Comparison of ENCODE assay signal across 9 cellular contexts in the genomic region with DNA sequence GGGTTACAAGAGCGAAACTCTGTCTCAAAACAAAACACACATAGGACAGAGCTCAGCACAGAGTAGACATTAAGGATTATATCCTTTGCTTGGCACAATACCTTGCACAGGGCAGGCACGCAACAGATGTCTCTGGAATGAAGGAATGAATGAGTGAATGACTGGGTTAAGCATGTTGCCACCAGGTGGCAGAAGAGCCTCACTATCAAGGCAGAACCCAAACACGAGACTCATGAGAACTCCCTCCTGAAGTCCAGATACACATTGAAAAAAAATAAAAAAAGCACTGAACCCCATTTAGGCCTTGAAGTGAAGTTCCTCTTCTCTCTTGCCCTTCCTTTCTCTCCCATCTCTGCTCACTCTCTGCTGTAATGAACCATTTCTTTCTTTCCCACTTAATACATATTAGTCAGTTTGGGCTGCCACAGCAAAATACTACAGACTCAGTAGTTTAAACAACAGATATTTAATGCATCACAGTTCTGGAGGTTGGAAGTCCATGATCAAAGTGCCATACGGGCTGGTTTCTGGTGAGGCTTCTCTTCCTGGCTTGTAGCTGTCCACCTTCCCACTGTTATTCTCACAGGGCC. TPM values are rescaled to one million over a fixed set of nuclear protein-coding genes. Genes with fewer than 3 reads are reported as not detected.
DNase-seq lines count a peak whose midpoint lies in the region; ATAC-seq and TF ChIP-seq lines count a peak whose summit lies in the region.
"Had no signal": no experiment of that assay in that cellular context is flagged by ENCODE, and none has a peak within 500 bp of the region (broad histone marks: within the 10 kb centered on the region; RNA-seq: fewer than 3 reads in every experiment).

No MANE protein-coding gene starts in this region.

- H3K9me3 ChIP-seq in osteoblast (ENCODE audit: low read depth, low read length), result no peaks in the 10 kb centered on the region
- H3K9me3 ChIP-seq in tibial nerve, result peaks cover 0 to 4% (median 0%) of the 10 kb centered on the region in 4 donors

- no peaks in the 10 kb centered on the region for H3K9me3 Mint-ChIP-seq in activated T-helper 1 cell treated with anti-CD3 and anti-CD28 coated beads, Interleukin-12 subunit alpha, Interleukin-12 subunit beta, Interleukin-2, Interleukin-4 antibody, amounts not matched to agents 30 ng/mL and 10 ng/mL and 1 ng/mL, durations not matched to agents 14 hours and 24 hours and 36 hours

- DNase-seq in D341Med (ENCODE audit: low spot score) (peak; percentile 71), RKO (ENCODE audit: low spot score) (peak; percentile 84), foreskin keratinocyte (peak; percentile 30 to 59), osteoblast (ENCODE audit: insufficient read length, low spot score, missing footprints) (peak; percentile 86), tibial nerve (ENCODE audit: low spot score in 2 of 2) (peak; percentile 50 to 90)
- DNase-seq in activated T-helper 1 cell treated with anti-CD3 and anti-CD28 coated beads, Interleukin-12 subunit alpha, Interleukin-12 subunit beta, Interleukin-2, Interleukin-4 antibody, amounts not matched to agents 30 ng/mL and 10 ng/mL and 1 ng/mL, durations not matched to agents 14 hours and 24 hours and 36 hours (ENCODE audit: low spot score), result peak; percentile 58

- H3K27ac Mint-ChIP-seq in activated T-helper 1 cell treated with anti-CD3 and anti-CD28 coated beads, Interleukin-12 subunit alpha, Interleukin-12 subunit beta, Interleukin-2, Interleukin-4 antibody, amounts not matched to agents 30 ng/mL and 10 ng/mL and 1 ng/mL, durations not matched to agents 14 hours and 24 hours and 36 hours, result no peak overlapping the region

- WGBS in tibial nerve, 2 donors, result 36 to 38% methylated on average over 4 of the region's 4 CpGs

- no peak overlapping the region for H3K4me2 ChIP-seq in osteoblast (ENCODE audit: insufficient read depth, low read length)

- H2AFZ ChIP-seq in osteoblast (ENCODE audit: low read length), result peak overlapping the region; percentile 74

- H3K27me3 Mint-ChIP-seq in activated T-helper 1 cell treated with anti-CD3 and anti-CD28 coated beads, Interleukin-12 subunit alpha, Interleukin-12 subunit beta, Interleukin-2, Interleukin-4 antibody, amounts not matched to agents 30 ng/mL and 10 ng/mL and 1 ng/mL, durations not matched to agents 14 hours and 24 hours and 36 hours (ENCODE audit: insufficient read depth), result no peaks in the 10 kb centered on the region

- TF ChIP-seq RAD21 in Ishikawa (IDR thresholded peaks at IDR 0.05; ENCODE audit: low read depth), result peak; percentile 96

- peak; percentile 62 for ATAC-seq in GM21423 (IDR thresholded peaks at IDR 0.05; ENCODE audit: unreplicated experiment)
- ATAC-seq in foreskin keratinocyte, result peak; percentile 86

- H3K36me3 ChIP-seq in osteoblast (ENCODE audit: insufficient read depth, low read length) (no peaks in the 10 kb centered on the region), tibial nerve (no peaks in the 10 kb centered on the region)

- intact Hi-C loops in activated T-helper 1 cell treated with anti-CD3 and anti-CD28 coated beads, Interleukin-12 subunit alpha, Interleukin-12 subunit beta, Interleukin-2, Interleukin-4 antibody, amounts not matched to agents 30 ng/mL and 10 ng/mL and 1 ng/mL, durations not matched to agents 14 hours and 24 hours and 36 hours (cut with micrococcal nuclease), result loop anchor here (1.0 kb wide), 7 partner anchors 71 to 454 kb away; partner anchors contain the start of gene CFAP54

- no peaks in the 10 kb centered on the region for H3K36me3 Mint-ChIP-seq in activated T-helper 1 cell treated with anti-CD3 and anti-CD28 coated beads, Interleukin-12 subunit alpha, Interleukin-12 subunit beta, Interleukin-2, Interleukin-4 antibody, amounts not matched to agents 30 ng/mL and 10 ng/mL and 1 ng/mL, durations not matched to agents 14 hours and 24 hours and 36 hours (ENCODE audit: low read depth)

- H3K4me1 ChIP-seq in foreskin keratinocyte (no peaks in the 10 kb centered on the region), osteoblast (ENCODE audit: insufficient read depth, low read length) (no peaks in the 10 kb centered on the region), tibial nerve (peaks cover 0 to 5% (median 0%) of the 10 kb centered on the region in 4 donors)

- no peak overlapping the region for H3K27ac ChIP-seq in foreskin keratinocyte
- H3K27ac ChIP-seq in osteoblast (ENCODE audit: low read depth, low read length), result no peak overlapping the region
- no peak overlapping the region for H3K27ac ChIP-seq in tibial nerve
- H3K27ac ChIP-seq: epithelial cell of prostate had no signal

- peak; percentile 91 for TF ChIP-seq CTCF in foreskin keratinocyte (conservative IDR thresholded peaks at IDR 0.05)
- TF ChIP-seq CTCF in osteoblast (IDR thresholded peaks at IDR 0.05; ENCODE audit: extremely low read depth, low read depth, low read length), result peak; percentile 75
- peak; percentile 56 to 90 (median 75) for TF ChIP-seq CTCF in tibial nerve (IDR thresholded peaks at IDR 0.05)

- H4K20me1 ChIP-seq in osteoblast (ENCODE audit: insufficient read depth, low read length), result no peaks in the 10 kb centered on the region

- no peak for TF ChIP-seq POLR2A in tibial nerve (IDR thresholded peaks at IDR 0.05)

- no peak overlapping the region for H3K4me3 Mint-ChIP-seq in activated T-helper 1 cell treated with anti-CD3 and anti-CD28 coated beads, Interleukin-12 subunit alpha, Interleukin-12 subunit beta, Interleukin-2, Interleukin-4 antibody, amounts not matched to agents 30 ng/mL and 10 ng/mL and 1 ng/mL, durations not matched to agents 14 hours and 24 hours and 36 hours

- no peaks in the 10 kb centered on the region for H3K79me2 ChIP-seq in osteoblast (ENCODE audit: insufficient read depth, low read length)

- peaks cover 27% of the 10 kb centered on the region for H3K4me1 Mint-ChIP-seq in activated T-helper 1 cell treated with anti-CD3 and anti-CD28 coated beads, Interleukin-12 subunit alpha, Interleukin-12 subunit beta, Interleukin-2, Interleukin-4 antibody, amounts not matched to agents 30 ng/mL and 10 ng/mL and 1 ng/mL, durations not matched to agents 14 hours and 24 hours and 36 hours (ENCODE audit: low read depth)

- H3K4me3 ChIP-seq in osteoblast (ENCODE audit: insufficient read depth, low read length) (no peak overlapping the region), tibial nerve (no peak overlapping the region)

- H3K27me3 ChIP-seq in foreskin keratinocyte (peaks cover 2% of the 10 kb centered on the region), osteoblast (ENCODE audit: insufficient read depth, low read length) (no peaks in the 10 kb centered on the region), tibial nerve (no peaks in the 10 kb centered on the region)

- TF ChIP-seq EP300 in Ishikawa (IDR thresholded peaks at IDR 0.05; ENCODE audit: borderline replicate concordance) (no peak), tibial nerve (IDR thresholded peaks at IDR 0.05) (peak in 1 of 2 donors; percentile 30)

TF ChIP-seq in Ishikawa, 13 proteins besides CTCF, POLR2A, EP300 and RAD21:
- TF ChIP-seq MAX (IDR thresholded peaks at IDR 0.05), result 0 out of 2 replicates have a peak, but pooled peaks have one; percentile 31
- TF ChIP-seq CEBPB (IDR thresholded peaks at IDR 0.05), result no peak
TF ChIP-seq in Ishikawa: peak in this region for 1.

RNA-seq across cellular contexts. Expression of gene LTA4H, which starts 26.6 kb away (rescaled TPM):
- 57.3 and 59.6 TPM in 2 replicates for total RNA-seq in activated T-helper 1 cell treated with anti-CD3 and anti-CD28 coated beads, Interleukin-12 subunit alpha, Interleukin-12 subunit beta, Interleukin-2, Interleukin-4 antibody, amounts not matched to agents 30 ng/mL and 10 ng/mL and 1 ng/mL, durations not matched to agents 14 hours and 24 hours and 36 hours
- 97.7 and 108 TPM in 2 replicates for total RNA-seq in foreskin keratinocyte
- 65.7 and 78.8 TPM in 2 replicates for polyA plus RNA-seq in foreskin keratinocyte
- total RNA-seq in osteoblast, result 73.8 and 83.4 TPM in 2 replicates
- total RNA-seq in tibial nerve, result 10 to 100 TPM; 41.4 to 50.2 (median 44.7) TPM
